8 cellular contexts compared by ENCODE assay signal in genomic region chr3:189355481-189356201, GRCh38.
A peak's percentile ranks its signal among the peaks of the same experiment; 100 is the strongest.
DNase-seq lines count a peak whose midpoint lies in the region; ATAC-seq and TF ChIP-seq lines count a peak whose summit lies in the region.

No MANE protein-coding gene starts in this region.

- intact Hi-C loops in MCF 10A (cut with micrococcal nuclease) (loop anchor here (2.0 to 10.0 kb wide), 2 partner anchors 37 to 229 kb away; no protein-coding TSS in a partner anchor), breast epithelium (cut with DNase I; ENCODE audit: low total_unique reads) (no loop called here), testis (cut with DNase I; ENCODE audit: low total_unique reads) (no loop called here)

- BruUV-seq in MCF 10A (replicated peaks; lab: Mats Ljungman, UMichigan): TSS peak; percentile 40

- no peak overlapping the region for H3K4me3 Mint-ChIP-seq in MCF 10A (ENCODE audit: unreplicated experiment)
- H3K4me3 Mint-ChIP-seq in activated T-cell treated with anti-CD3 and anti-CD28 coated beads, Interleukin-2, amount 50 U/mL, for 72 hours: peak overlapping the region; percentile 58 to 65

- POLR2A ChIA-PET in MCF 10A (lab: Yijun Ruan, JAX): interaction anchor here (0.6 to 6.4 kb wide), 46 partner anchors 8 to 1159 kb away, joined by 3 to 267 read pairs (median 8); no protein-coding TSS in a partner anchor

- H3K9me3 Mint-ChIP-seq in MCF 10A (ENCODE audit: unreplicated experiment): peaks cover 7% of the 10 kb centered on the region
- peaks cover 2 to 4% of the 10 kb centered on the region in 2 donors for H3K9me3 Mint-ChIP-seq in activated T-cell treated with anti-CD3 and anti-CD28 coated beads, Interleukin-2, amount 50 U/mL, for 72 hours

- H3K36me3 ChIP-seq in breast epithelium: no peaks in the 10 kb centered on the region
- H3K36me3 ChIP-seq in testis (ENCODE audit: low read depth, missing control alignments): no peaks in the 10 kb centered on the region

- H3K36me3 Mint-ChIP-seq in MCF 10A (ENCODE audit: insufficient read depth, unreplicated experiment): no peaks in the 10 kb centered on the region
- peaks cover 0 to 3% of the 10 kb centered on the region in 2 donors for H3K36me3 Mint-ChIP-seq in activated T-cell treated with anti-CD3 and anti-CD28 coated beads, Interleukin-2, amount 50 U/mL, for 72 hours (ENCODE audit: insufficient read depth in 2 of 2)

- ATAC-seq in activated T-cell treated with anti-CD3 and anti-CD28 coated beads, Interleukin-2, amount 50 U/mL, for 72 hours (replicated peaks in 1 of 2): peak; percentile 97
- ATAC-seq in GM18868 (IDR thresholded peaks at IDR 0.05; ENCODE audit: unreplicated experiment): no peak

- CTCF ChIA-PET in MCF 10A (lab: Yijun Ruan, JAX): interaction anchor here (0.6 to 3.7 kb wide), 16 partner anchors 14 to 1677 kb away, joined by 3 to 56 read pairs (median 4); no protein-coding TSS in a partner anchor

- H3K27me3 Mint-ChIP-seq in MCF 10A (ENCODE audit: insufficient read depth, unreplicated experiment): no peaks in the 10 kb centered on the region
- H3K27me3 Mint-ChIP-seq in activated T-cell treated with anti-CD3 and anti-CD28 coated beads, Interleukin-2, amount 50 U/mL, for 72 hours (ENCODE audit: low read depth): no peaks in the 10 kb centered on the region

- TF ChIP-seq POLR2A in breast epithelium (IDR thresholded peaks at IDR 0.05) (no peak), testis (IDR thresholded peaks at IDR 0.05) (no peak)

- H3K4me3 ChIP-seq in breast epithelium (no peak overlapping the region), testis (no peak overlapping the region)

- peak overlapping the region; percentile 96 for H3K27ac Mint-ChIP-seq in MCF 10A (ENCODE audit: low read depth, unreplicated experiment)
- peak overlapping the region; percentile 38 for H3K27ac Mint-ChIP-seq in activated T-cell treated with anti-CD3 and anti-CD28 coated beads, Interleukin-2, amount 50 U/mL, for 72 hours

- H3K27ac ChIP-seq in breast epithelium: peak overlapping the region in 1 of 2 donors; percentile 20
- H3K27ac ChIP-seq in testis: no peak overlapping the region

- TF ChIP-seq CTCF in MCF 10A (IDR thresholded peaks at IDR 0.05; ENCODE audit: unreplicated experiment) (no peak), breast epithelium (IDR thresholded peaks at IDR 0.05) (no peak), testis (IDR thresholded peaks at IDR 0.05) (no peak)

- 67 to 75% methylated on average over 6 of the region's 6 CpGs for WGBS in testis, 2 donors

- H3K9me3 ChIP-seq in breast epithelium: no peaks in the 10 kb centered on the region
- no peaks in the 10 kb centered on the region for H3K9me3 ChIP-seq in testis

- H3K27me3 ChIP-seq in breast epithelium: no peaks in the 10 kb centered on the region
- no peaks in the 10 kb centered on the region for H3K27me3 ChIP-seq in testis

- peak; percentile 93 for DNase-seq in MCF 10A (ENCODE audit: unreplicated experiment)
- DNase-seq in breast epithelium (ENCODE audit: low spot score in 2 of 2): no peak
- peak; percentile 37 to 55 for DNase-seq in activated T-cell treated with anti-CD3 and anti-CD28 coated beads, Interleukin-2, amount 50 U/mL, for 72 hours
- DNase-seq in islet precursor cell: peak; percentile 79
- peak; percentile 12 to 21 for DNase-seq in stimulated activated CD8-positive, alpha-beta memory T cell treated with anti-CD3 and anti-CD28 coated beads, Interleukin-7, amount 100 ng/mL, for 4 hours (ENCODE audit: low read depth in 2 of 2)
- no peak for DNase-seq in RKO (ENCODE audit: low spot score)
- DNase-seq in testis: no peak

- peaks cover 36% of the 10 kb centered on the region for H3K4me1 Mint-ChIP-seq in MCF 10A (ENCODE audit: insufficient read depth, unreplicated experiment)
- H3K4me1 Mint-ChIP-seq in activated T-cell treated with anti-CD3 and anti-CD28 coated beads, Interleukin-2, amount 50 U/mL, for 72 hours (ENCODE audit: low read depth): peaks cover 35% of the 10 kb centered on the region

- H3K4me1 ChIP-seq in breast epithelium (no peaks in the 10 kb centered on the region), testis (no peaks in the 10 kb centered on the region)

Comparison
In these comparisons a context has a peak if more than half of its experiments do, and no peak if none do; other contexts are left out.
1. DNase-seq: peak in MCF 10A (single experiment), activated T-cell treated with anti-CD3 and anti-CD28 coated beads, Interleukin-2, amount 50 U/mL, for 72 hours (2 of 2), islet precursor cell (single experiment) and stimulated activated CD8-positive, alpha-beta memory T cell treated with anti-CD3 and anti-CD28 coated beads, Interleukin-7, amount 100 ng/mL, for 4 hours (2 of 2); none in breast epithelium (0 of 2), RKO (single experiment) and testis (single experiment).